ENCODE assay signal across 21 cellular contexts in genomic region chr12:87671757-87672156, GRCh38.
"Had no signal": no experiment of that assay in that cellular context is flagged by ENCODE, and none has a peak within 500 bp of the region (broad histone marks: within the 10 kb centered on the region; RNA-seq: fewer than 3 reads in every experiment).

No MANE protein-coding gene starts in this region.

- H3K27me3 Mint-ChIP-seq: activated naive CD8-positive, alpha-beta T cell had no signal

- H3K4me1 ChIP-seq: colonic mucosa, gastrocnemius medialis, left lung had no signal

- H3K4me3 Mint-ChIP-seq: activated naive CD8-positive, alpha-beta T cell; activated T-cell treated with anti-CD3 and anti-CD28 coated beads, Interleukin-2, amount 50 U/mL, for 72 hours; endodermal cell; nephron; stimulated activated effector memory CD8-positive, alpha-beta T cell treated with anti-CD3 and anti-CD28 coated beads, Interleukin-12 subunit alpha, Interleukin-12 subunit beta, amount 100 ng/mL, for 72 hours had no signal

- ATAC-seq: activated CD4-positive, CD25-positive, alpha-beta regulatory T cell treated with anti-CD3 and anti-CD28 coated beads, Interleukin-2, amount 50 U/mL, for 24 hours; activated T-cell treated with anti-CD3 and anti-CD28 coated beads, Interleukin-2, amount 50 U/mL, for 72 hours; gastrocnemius medialis; left lung; sciatic nerve; stimulated activated effector memory CD8-positive, alpha-beta T cell treated with anti-CD3 and anti-CD28 coated beads, Interleukin-12 subunit alpha, Interleukin-12 subunit beta, amount 100 ng/mL, for 72 hours had no signal

- H3K27me3 ChIP-seq: brain microvascular endothelial cell, colonic mucosa, gastrocnemius medialis, left lung had no signal

- H3K4me3 ChIP-seq: colonic mucosa, gastrocnemius medialis, left lung, thoracic aorta had no signal

- H3K36me3 ChIP-seq: brain microvascular endothelial cell, colonic mucosa, gastrocnemius medialis, left lung, thoracic aorta had no signal

- H3K9me3 ChIP-seq: colonic mucosa, gastrocnemius medialis, left lung, thoracic aorta had no signal

- H3K36me3 Mint-ChIP-seq: activated naive CD8-positive, alpha-beta T cell; stimulated activated effector memory CD8-positive, alpha-beta T cell treated with anti-CD3 and anti-CD28 coated beads, Interleukin-12 subunit alpha, Interleukin-12 subunit beta, amount 100 ng/mL, for 72 hours had no signal

- H3K4me1 Mint-ChIP-seq: endodermal cell; nephron; stimulated activated effector memory CD8-positive, alpha-beta T cell treated with anti-CD3 and anti-CD28 coated beads, Interleukin-12 subunit alpha, Interleukin-12 subunit beta, amount 100 ng/mL, for 72 hours had no signal

- H3K27ac ChIP-seq: brain microvascular endothelial cell, colonic mucosa, epithelial cell of prostate, gastrocnemius medialis, left lung, thoracic aorta had no signal

- DNase-seq: activated CD4-positive, alpha-beta T cell treated with anti-CD3 and anti-CD28 coated beads, Interleukin-2, amount 50 U/mL, for 4 hours; activated gamma-delta T cell treated with Interleukin-2 at 50 U/mL for 16 hours; activated T-cell treated with anti-CD3 and anti-CD28 coated beads, Interleukin-2, amount 50 U/mL, for 72 hours; amniotic stem cell; brain microvascular endothelial cell; central memory CD4-positive, alpha-beta T cell; colonic mucosa; endodermal cell; gastrocnemius medialis; head of caudate nucleus; kidney; left lung; midbrain; stimulated activated CD4-positive, alpha-beta T cell treated with anti-CD3 and anti-CD28 coated beads, Interleukin-4, amount 100 ng/mL, for 24 hours had no signal

- H3K27ac Mint-ChIP-seq: activated naive CD8-positive, alpha-beta T cell; activated T-cell treated with anti-CD3 and anti-CD28 coated beads, Interleukin-2, amount 50 U/mL, for 72 hours; endodermal cell; nephron; stimulated activated effector memory CD8-positive, alpha-beta T cell treated with anti-CD3 and anti-CD28 coated beads, Interleukin-12 subunit alpha, Interleukin-12 subunit beta, amount 100 ng/mL, for 72 hours had no signal

- FAIRE-seq: kidney had no signal
